Comparison of ENCODE assay signal across 14 cellular contexts in genomic region chr5:122907238-122907637, GRCh38.
DNase-seq lines count a peak whose midpoint lies in the region; ATAC-seq and TF ChIP-seq lines count a peak whose summit lies in the region.
"Had no signal": no experiment of that assay in that cellular context is flagged by ENCODE, and none has a peak within 500 bp of the region (broad histone marks: within the 10 kb centered on the region; RNA-seq: fewer than 3 reads in every experiment).

No MANE protein-coding gene starts in this region.

- no peaks in the 10 kb centered on the region for H4K20me1 ChIP-seq in hepatocyte (ENCODE audit: insufficient read depth, poor library complexity, severe bottlenecking)

- H3K9me3 ChIP-seq in hepatocyte (ENCODE audit: low read depth) (no peaks in the 10 kb centered on the region), suprapubic skin (no peaks in the 10 kb centered on the region)
- H3K9me3 ChIP-seq: neutrophil, spleen, upper lobe of left lung had no signal

- H3K4me1 ChIP-seq in hepatocyte (ENCODE audit: insufficient read depth) (peaks cover 9% of the 10 kb centered on the region), suprapubic skin (no peaks in the 10 kb centered on the region)

- no peak for TF ChIP-seq POLR2A in suprapubic skin (IDR thresholded peaks at IDR 0.05)

- DNase-seq in A172 (ENCODE audit: low spot score) (peak; percentile 72), HFF-Myc (ENCODE audit: extremely low read depth, low read depth) (peak; percentile 10), amniotic epithelial cell (ENCODE audit: low read depth) (peak; percentile 91), hepatocyte (ENCODE audit: low spot score) (peak; percentile 30), suprapubic skin (ENCODE audit: low spot score in 2 of 2) (no peak), HT-29 (ENCODE audit: low spot score) (no peak), NCI-H2227 treated with DMSO at 0.1 percent for 48 hours (lab: John Stamatoyannopoulos, UW) (no peak)
- DNase-seq: 8988T, H7, NCI-H2107, spleen, upper lobe of left lung had no signal

- no peaks in the 10 kb centered on the region for H3K9me2 ChIP-seq in hepatocyte (replicated peaks; ENCODE audit: insufficient read depth)

- H3K4me3 ChIP-seq in HFF-Myc (replicated peaks; ENCODE audit: low read depth, low read length), result no peak overlapping the region
- no peak overlapping the region for H3K4me3 ChIP-seq in hepatocyte
- H3K4me3 ChIP-seq in suprapubic skin, result no peak overlapping the region
- H3K4me3 ChIP-seq: spleen, upper lobe of left lung had no signal

- H3K36me3 ChIP-seq in hepatocyte (replicated peaks; ENCODE audit: insufficient read depth, low read depth) (no peaks in the 10 kb centered on the region), suprapubic skin (no peaks in the 10 kb centered on the region)
- H3K36me3 ChIP-seq: neutrophil, spleen, upper lobe of left lung had no signal

- ATAC-seq in HG03442 (IDR thresholded peaks at IDR 0.05; ENCODE audit: unreplicated experiment), result no peak

- H2AFZ ChIP-seq in hepatocyte, result no peak overlapping the region

- H3K79me2 ChIP-seq in hepatocyte, result peaks cover 4% of the 10 kb centered on the region

- H3K4me2 ChIP-seq in hepatocyte, result no peak overlapping the region

- H3K27ac ChIP-seq in hepatocyte (peak overlapping the region; percentile 32), suprapubic skin (no peak overlapping the region)
- H3K27ac ChIP-seq: neutrophil, spleen had no signal

- H3K27me3 ChIP-seq in hepatocyte, result no peaks in the 10 kb centered on the region
- H3K27me3 ChIP-seq in suprapubic skin, result no peaks in the 10 kb centered on the region
- H3K27me3 ChIP-seq: neutrophil, spleen, upper lobe of left lung had no signal

- WGBS in hepatocyte (ENCODE audit: low lambda C conversion rate, missing lambda C conversion rate), result 48% methylated on average over 4 of the region's 4 CpGs
- 52% methylated on average over 4 of the region's 4 CpGs for WGBS in suprapubic skin

- no peak for TF ChIP-seq CTCF in HFF-Myc (IDR thresholded peaks at IDR 0.05; ENCODE audit: low read depth, low read length, missing control alignments)
- no peak for TF ChIP-seq CTCF in hepatocyte (IDR thresholded peaks at IDR 0.05; ENCODE audit: poor library complexity)
- TF ChIP-seq CTCF in suprapubic skin (IDR thresholded peaks at IDR 0.05), result no peak

- TF ChIP-seq EP300 in suprapubic skin (IDR thresholded peaks at IDR 0.05), result no peak

Comparison
In these comparisons a context has a peak if more than half of its experiments do, and no peak if none do; other contexts are left out.
1. DNase-seq: peak in A172 (single experiment), HFF-Myc (single experiment), amniotic epithelial cell (single experiment) and hepatocyte (single experiment); none in suprapubic skin (0 of 2), HT-29 (single experiment) and NCI-H2227 treated with DMSO at 0.1 percent for 48 hours (single experiment).